ENCODE assay signal across 2 cellular contexts in genomic region chr7:101133621-101134398, GRCh38.
A peak's percentile ranks its signal among the peaks of the same experiment; 100 is the strongest.
TF ChIP-seq lines count a peak whose summit lies in the region.

No MANE protein-coding gene starts in this region.

TF ChIP-seq in GM23338, 12 proteins besides CTCF, POLR2A, EP300 and RAD21:
- TF ChIP-seq EZH2phosphoT487 (IDR thresholded peaks at IDR 0.05; ENCODE audit: unreplicated experiment) (no peak), ZNF114 (CRISPR knock-in tag; IDR thresholded peaks at IDR 0.05) (no peak), EZH2 (IDR thresholded peaks at IDR 0.05; ENCODE audit: low read depth, unreplicated experiment) (no peak), JUNB (IDR thresholded peaks at IDR 0.05; ENCODE audit: unreplicated experiment) (no peak), CREB1 (CRISPR knock-in tag; IDR thresholded peaks at IDR 0.05; ENCODE audit: low read depth) (no peak), NANOG (IDR thresholded peaks at IDR 0.05; ENCODE audit: borderline replicate concordance) (no peak)

TF ChIP-seq in SK-N-SH, 30 proteins besides CTCF, POLR2A, EP300 and RAD21:
- TF ChIP-seq JUND (IDR thresholded peaks at IDR 0.05) = no peak
- TF ChIP-seq POLR2AphosphoS5 (IDR thresholded peaks at IDR 0.05; ENCODE audit: low read depth, low read length) = peak; percentile 51; the same call in 1 of the 2 replicates
- peak; percentile 33; the same call in 1 of the 2 replicates for TF ChIP-seq ZBTB33 (IDR thresholded peaks at IDR 0.05; ENCODE audit: borderline replicate concordance, low read depth)
- no peak for TF ChIP-seq MEF2A (IDR thresholded peaks at IDR 0.05; ENCODE audit: borderline replicate concordance, low read depth)
- no peak for TF ChIP-seq TAF1 (IDR thresholded peaks at IDR 0.05; ENCODE audit: borderline replicate concordance, low read depth, low read length)
- 0 out of 2 replicates have a peak, but pooled peaks have one; percentile 25 for TF ChIP-seq TEAD4 (IDR thresholded peaks at IDR 0.05; ENCODE audit: borderline replicate concordance, insufficient read depth)
- TF ChIP-seq FOXM1 (IDR thresholded peaks at IDR 0.05; ENCODE audit: low read depth) = no peak
- TF ChIP-seq MAX (IDR thresholded peaks at IDR 0.05; ENCODE audit: low read depth) = 0 out of 2 replicates have a peak, but pooled peaks have one; percentile 53
- peak; percentile 13; the same call in 1 of the 2 replicates for TF ChIP-seq PBX3 (IDR thresholded peaks at IDR 0.05)
